Comparison of ENCODE assay signal across 8 cellular contexts in genomic region chr6:95576621-95577316, GRCh38. TPM values are rescaled to one million over a fixed set of nuclear protein-coding genes. Genes with fewer than 3 reads are reported as not detected.
DNase-seq lines count a peak whose midpoint lies in the region; ATAC-seq, FAIRE-seq and TF ChIP-seq lines count a peak whose summit lies in the region.

No MANE protein-coding gene starts in this region.

- H3K9ac ChIP-seq in GM23248 (peak overlapping the region; percentile 94), GM12878 (ENCODE audit: control insufficient read depth, insufficient read depth, low read length) (peak overlapping the region; percentile 79), kidney (ENCODE audit: low read length in 2 of 2) (peak overlapping the region; percentile 36 to 63), subcutaneous abdominal adipose tissue (ENCODE audit: low read length in 5 of 5) (peak overlapping the region; percentile 67 to 91 (median 80))

- FAIRE-seq in GM12878 (lab: Jason Lieb, UNC), result no peak
- FAIRE-seq in kidney (lab: Jason Lieb, UNC), result no peak

- no peaks in the 10 kb centered on the region for H3K9me2 ChIP-seq in GM23248 (ENCODE audit: insufficient read depth)

- CTCF ChIA-PET in GM12878 (lab: Yijun Ruan, JAX), result no interaction called here

- 2 to 4% methylated on average over 4 of the region's 4 CpGs for WGBS in GM23248 (ENCODE audit: low coverage in 1 of 2, low lambda C conversion rate in 2 of 2, missing lambda C conversion rate in 2 of 2), 2 experiments
- 3% methylated on average over 4 of the region's 4 CpGs for WGBS in GM12878 (ENCODE audit: insufficient coverage, insufficient replicate concordance, low lambda C conversion rate, missing lambda C conversion rate)

- no peaks in the 10 kb centered on the region for H3K9me3 ChIP-seq in GM23248 (ENCODE audit: low read depth)
- H3K9me3 ChIP-seq in GM12878 (replicated peaks; ENCODE audit: control insufficient read depth, insufficient read depth, low read length), result no peaks in the 10 kb centered on the region
- no peaks in the 10 kb centered on the region for H3K9me3 ChIP-seq in kidney (ENCODE audit: control insufficient read depth in 1 of 2, low read length in 2 of 2)
- no peaks in the 10 kb centered on the region for H3K9me3 ChIP-seq in subcutaneous abdominal adipose tissue (ENCODE audit: control insufficient read depth in 5 of 5, low read length in 5 of 5)

- no peak for TF ChIP-seq CTCF in GM12878 (IDR thresholded peaks at IDR 0.05 in 2 of 3, conservative IDR thresholded peaks at IDR 0.05 in 1 of 3; ENCODE audit: control insufficient read depth in 2 of 3, extremely low read depth in 1 of 3, insufficient read depth in 1 of 3, low read depth in 3 of 3, low read length in 3 of 3)
- no peak for TF ChIP-seq CTCF in kidney (IDR thresholded peaks at IDR 0.05; ENCODE audit: borderline replicate concordance, extremely low read depth, insufficient read depth)

- H3F3A ChIP-seq in GM23248 (ENCODE audit: insufficient read depth), result peaks cover 14% of the 10 kb centered on the region; the same call in 1 of the 2 replicates

- TF ChIP-seq POLR2A in GM12878 (IDR thresholded peaks at IDR 0.05; ENCODE audit: low read depth, low read length), result no peak

- H3K27ac ChIP-seq in GM23248 (peak overlapping the region; percentile 92), GM12878 (ENCODE audit: control insufficient read depth, insufficient read depth) (peak overlapping the region; percentile 93), kidney (ENCODE audit: low read depth in 2 of 2, low read length in 2 of 2) (peak overlapping the region; percentile 79 to 89), subcutaneous abdominal adipose tissue (ENCODE audit: low read depth, low read length) (peak overlapping the region; percentile 92)

- no peak for TF ChIP-seq EP300 in GM12878 (IDR thresholded peaks at IDR 0.05; ENCODE audit: borderline replicate concordance in 1 of 2, control insufficient read depth in 1 of 2, low read depth in 2 of 2, low read length in 2 of 2)

- peak; percentile 37 for ATAC-seq in GM12878

- H4K20me1 ChIP-seq in GM23248 (ENCODE audit: insufficient read depth) (no peaks in the 10 kb centered on the region), GM12878 (ENCODE audit: control insufficient read depth, insufficient read depth) (no peaks in the 10 kb centered on the region)

- H3K4me3 ChIP-seq in GM23248 (peak overlapping the region; percentile 92), GM12878 (peak overlapping the region; percentile 92), kidney (ENCODE audit: low read length in 2 of 2) (peak overlapping the region; percentile 74 to 99), subcutaneous abdominal adipose tissue (ENCODE audit: low read depth in 1 of 5, low read length in 5 of 5) (peak overlapping the region; percentile 83 to 96 (median 90))

- intact Hi-C loops in GM12878 (cut with micrococcal nuclease; ENCODE audit: unreplicated experiment) (loop anchor here (5.0 kb wide), 2 partner anchors 946 to 1321 kb away; partner anchors contain the start of genes NDUFAF4 and UFL1), kidney (cut with DNase I) (no loop called here)

- no peak for TF ChIP-seq RAD21 in GM12878 (IDR thresholded peaks at IDR 0.05; ENCODE audit: insufficient read depth, low read depth, low read length)

- DNase-seq in NCI-H2171 treated with DMSO at 0.1 percent for 48 hours (lab: John Stamatoyannopoulos, UW) (peak; percentile 49), NCI-H2171 (lab: John Stamatoyannopoulos, UW) (no peak), GM23248 (peak; percentile 46), NAMALWA (ENCODE audit: low spot score) (peak; percentile 58), GM12878 (ENCODE audit: low read depth, low spot score) (no peak), kidney (no peak), amniotic stem cell (lab: John Stamatoyannopoulos, UW) (no peak)

- H3K4me2 ChIP-seq in GM23248 (ENCODE audit: unreplicated experiment) (peak overlapping the region; percentile 96), GM12878 (ENCODE audit: control insufficient read depth, insufficient read depth) (peak overlapping the region; percentile 31)

- peaks cover 59% of the 10 kb centered on the region for H3K79me2 ChIP-seq in GM23248 (ENCODE audit: insufficient read depth)
- peaks cover 52% of the 10 kb centered on the region for H3K79me2 ChIP-seq in GM12878 (ENCODE audit: control insufficient read depth, insufficient read depth, low read length)

- H2AFZ ChIP-seq in GM23248 (peak overlapping the region; percentile 100), GM12878 (ENCODE audit: control insufficient read depth, low read depth, low read length) (peak overlapping the region; percentile 75)

- SMC1A ChIA-PET in GM12878 (lab: Charles Lee; ENCODE audit: uncharacterized antibody, unreplicated experiment), result interaction anchor here (1.2 kb wide), 1 partner anchor 10 kb away, joined by 4 read pairs; no protein-coding TSS in a partner anchor

- no peaks in the 10 kb centered on the region for H3K36me3 ChIP-seq in GM23248 (ENCODE audit: low read depth)
- no peaks in the 10 kb centered on the region for H3K36me3 ChIP-seq in GM12878 (ENCODE audit: control insufficient read depth in 2 of 2, insufficient read depth in 2 of 2, low read length in 1 of 2)
- H3K36me3 ChIP-seq in kidney (ENCODE audit: control insufficient read depth in 1 of 2, insufficient read depth in 2 of 2, low read length in 2 of 2), result no peaks in the 10 kb centered on the region
- no peaks in the 10 kb centered on the region for H3K36me3 ChIP-seq in subcutaneous abdominal adipose tissue (ENCODE audit: control insufficient read depth in 5 of 5, insufficient read depth in 5 of 5, low read length in 5 of 5)

- RAD21 ChIA-PET in GM12878 (lab: Charles Lee; ENCODE audit: unreplicated experiment), result interaction anchor here (1.7 kb wide), 1 partner anchor 12 kb away, joined by 6 read pairs; no protein-coding TSS in a partner anchor

- H3K27me3 ChIP-seq in GM23248 (replicated peaks; ENCODE audit: insufficient read depth) (no peaks in the 10 kb centered on the region), GM12878 (replicated peaks in 1 of 2; ENCODE audit: control insufficient read depth in 2 of 2, insufficient read depth in 2 of 2, low read length in 1 of 2) (no peaks in the 10 kb centered on the region), subcutaneous abdominal adipose tissue (ENCODE audit: control insufficient read depth in 5 of 5, insufficient read depth in 4 of 5, low read length in 5 of 5) (no peaks in the 10 kb centered on the region)

- BruUV-seq in GM12878 (replicated peaks; lab: Mats Ljungman, UMichigan), result TSS peak; percentile 82

- in situ Hi-C loops in GM23248 (cut with MboI), result no loop called here
- in situ Hi-C loops in GM12878 (cut with MboI), result loop anchor here (10.0 kb wide), 1 partner anchor 948 kb away; the partner anchor contains the start of gene UFL1

- POLR2A ChIA-PET in GM12878 (lab: Charles Lee), result interaction anchor here (1.4 to 2.2 kb wide), 2 partner anchors 10 to 11 kb away, joined by 5 to 13 read pairs; no protein-coding TSS in a partner anchor

- H3K4me1 ChIP-seq in GM23248 (ENCODE audit: insufficient read depth) (peaks cover 26% of the 10 kb centered on the region), GM12878 (ENCODE audit: control insufficient read depth, insufficient read depth, low read length) (no peaks in the 10 kb centered on the region; the same call in 1 of the 2 replicates), kidney (ENCODE audit: control insufficient read depth in 1 of 2, insufficient read depth in 1 of 2, low read depth in 1 of 2, low read length in 2 of 2) (peaks cover 5 to 7% of the 10 kb centered on the region in 2 donors), subcutaneous abdominal adipose tissue (ENCODE audit: control insufficient read depth in 5 of 5, insufficient read depth in 5 of 5, low read length in 5 of 5) (peaks cover 0 to 45% (median 29%) of the 10 kb centered on the region in 5 donors)

TF ChIP-seq in GM12878, 131 proteins besides CTCF, POLR2A, EP300 and RAD21:
- no peak for TF ChIP-seq GABPA (IDR thresholded peaks at IDR 0.05; ENCODE audit: low read depth)
- TF ChIP-seq PAX8 (IDR thresholded peaks at IDR 0.05), result 0 out of 2 replicates have a peak, but pooled peaks have one; percentile 71
- TF ChIP-seq CBX5 (IDR thresholded peaks at IDR 0.05; ENCODE audit: low read depth), result 0 out of 2 replicates have a peak, but pooled peaks have one; percentile 4
- TF ChIP-seq SPI1 (IDR thresholded peaks at IDR 0.05; ENCODE audit: borderline replicate concordance, insufficient read depth, low read depth, low read length), result peak; percentile 23; the same call in 1 of the 2 replicates
- TF ChIP-seq PML (IDR thresholded peaks at IDR 0.05; ENCODE audit: low read length), result peak; percentile 30; the same call in 1 of the 2 replicates
- TF ChIP-seq CREM (IDR thresholded peaks at IDR 0.05; ENCODE audit: low read depth), result no peak
- peak; percentile 50; the same call in 1 of the 2 replicates for TF ChIP-seq NFIC (IDR thresholded peaks at IDR 0.05; ENCODE audit: low read depth, low read length)

RNA-seq across cellular contexts. Expression of gene MANEA, which starts 0.6 kb away (rescaled TPM):
- 13.0 and 16.5 TPM in 2 replicates for total RNA-seq in GM23248 (2014; rRNA removed; shearing (Covaris generic))
- polyA plus RNA-seq in GM23248 (2016; fragmentation: Nextera tagmentation; extraction: Ambion mirVana) (12.3 TPM in 2 replicates), GM12878 (2011; rRNA removed) (16.4 and 25.8 TPM in 2 replicates), GM12878 (2014; fragmentation: Illumina TruSeq; extraction: Trizol) (11.6 and 14.2 TPM in 2 replicates), GM12878 (2014; fragmentation: Nextera tagmentation; extraction: Ambion mirVana) (1 to 10 TPM; 5.8 to 6.4 TPM), GM12878 (2014; rRNA removed) (5.6 and 6.9 TPM in 2 replicates), GM12878 (2016; fragmentation: Nextera tagmentation; extraction: Ambion mirVana) (10 to 100 TPM; 17.8 to 19.5 TPM), kidney (ENCODE audit: insufficient read depth, low read depth, low replicate concordance) (5.4 TPM)
- 31.8 and 36.2 TPM in 2 replicates for total RNA-seq in GM12878 (2013; cell fraction: nucleolus; rRNA removed)
- total RNA-seq in GM12878 (2014; rRNA removed) (9.4 and 13.0 TPM in 2 replicates), GM12878 (2014; rRNA removed; fragmentation: Illumina TruSeq; extraction: Trizol) (13.3 and 14.9 TPM in 2 replicates), GM12878 (2021) (11.8 and 13.3 TPM in 2 replicates), kidney (15.6 TPM)
- polyA plus RNA-seq in GM12878 (2011; ENCODE audit: low read depth), result 2.8 TPM
- polyA plus RNA-seq in GM12878 (2011; cell fraction: cytosol; rRNA removed), result 4.2 and 4.7 TPM in 2 replicates
- 5.8 and 7.3 TPM in 2 replicates for polyA plus RNA-seq in GM12878 (2011; cell fraction: nucleus; rRNA removed)
- 5.5 and 9.5 TPM in 2 replicates for polyA plus RNA-seq in GM12878 (2012)
- 6.7 and 12.0 TPM in 2 replicates for polyA minus RNA-seq in GM12878 (2011; rRNA and poly(A)+ RNA removed)
- polyA minus RNA-seq in GM12878 (2011; cell fraction: cytosol; rRNA and poly(A)+ RNA removed), result 3.6 TPM in 2 replicates
- 5.8 and 9.7 TPM in 2 replicates for polyA minus RNA-seq in GM12878 (2011; cell fraction: nucleus; rRNA and poly(A)+ RNA removed)

Comparison
In these comparisons a context has a peak if more than half of its experiments do, and no peak if none do; other contexts are left out.
1. DNase-seq: peak in NCI-H2171 treated with DMSO at 0.1 percent for 48 hours (single experiment), GM23248 (single experiment) and NAMALWA (single experiment); none in NCI-H2171 (single experiment), GM12878 (single experiment), kidney (single experiment) and amniotic stem cell (single experiment).
2. Peak in every context shown above with its lines, with median percentiles within 50 percentile points of each other: H3K27ac ChIP-seq, H3K4me3 ChIP-seq and H3K9ac ChIP-seq.